Comparison of ENCODE assay signal across 9 cellular contexts in genomic region chr16:71230122-71230845, GRCh38. TPM values are rescaled to one million over a fixed set of nuclear protein-coding genes. Genes with fewer than 3 reads are reported as not detected.
DNase-seq lines count a peak whose midpoint lies in the region; ATAC-seq lines count a peak whose summit lies in the region.
"Had no signal": no experiment of that assay in that cellular context is flagged by ENCODE, and none has a peak within 500 bp of the region (broad histone marks: within the 10 kb centered on the region; RNA-seq: fewer than 3 reads in every experiment).

HYDIN (minus strand) TSS chr16:71230722; CDS start chr16:71186895, 43,827 bp downstream.

- H3K36me3 Mint-ChIP-seq in activated T-helper 17 cell treated with anti-CD3 and anti-CD28 coated beads, Interleukin-2, amount 50 U/mL, for 72 hours (ENCODE audit: low read depth), result no peaks in the 10 kb centered on the region

- H3K27ac Mint-ChIP-seq in activated T-helper 17 cell treated with anti-CD3 and anti-CD28 coated beads, Interleukin-2, amount 50 U/mL, for 72 hours, result no peak within 1 kb of the TSS

- peaks cover 20% of the 10 kb centered on the region for H3K9me3 Mint-ChIP-seq in activated T-helper 17 cell treated with anti-CD3 and anti-CD28 coated beads, Interleukin-2, amount 50 U/mL, for 72 hours

- no peaks in the 10 kb centered on the region for H3K4me1 Mint-ChIP-seq in activated T-helper 17 cell treated with anti-CD3 and anti-CD28 coated beads, Interleukin-2, amount 50 U/mL, for 72 hours

- H3K27me3 Mint-ChIP-seq in activated T-helper 17 cell treated with anti-CD3 and anti-CD28 coated beads, Interleukin-2, amount 50 U/mL, for 72 hours, result peaks cover 32% of the 10 kb centered on the region

- no peak within 1 kb of the TSS for H3K4me3 Mint-ChIP-seq in activated T-helper 17 cell treated with anti-CD3 and anti-CD28 coated beads, Interleukin-2, amount 50 U/mL, for 72 hours

- DNase-seq in DMS79 (lab: John Stamatoyannopoulos, UW), result peak; percentile 38
- DNase-seq in NCI-H1417 treated with DMSO at 0.1 percent for 48 hours (lab: John Stamatoyannopoulos, UW), result peak; percentile 38
- peak; percentile 20 for DNase-seq in amniotic epithelial cell (ENCODE audit: low read depth)
- peak; percentile 97 for DNase-seq in iPS-NIHi11 (ENCODE audit: low spot score)
- peak; percentile 1 to 19 for DNase-seq in stimulated activated CD8-positive, alpha-beta memory T cell treated with anti-CD3 and anti-CD28 coated beads, Interleukin-2, amount 100 ng/mL, for 48 hours (ENCODE audit: low read depth in 2 of 2)
- DNase-seq in activated gamma-delta T cell (lab: John Stamatoyannopoulos, UW), result no peak

- ATAC-seq in HG03039 (IDR thresholded peaks at IDR 0.05; ENCODE audit: unreplicated experiment), result no peak
- ATAC-seq in activated T-helper 17 cell treated with anti-CD3 and anti-CD28 coated beads, Interleukin-2, amount 50 U/mL, for 72 hours (replicated peaks), result no peak
- ATAC-seq: heart left ventricle had no signal

RNA-seq across cellular contexts. Expression of gene HYDIN, which starts in this region (rescaled TPM):
- total RNA-seq in activated T-helper 17 cell treated with anti-CD3 and anti-CD28 coated beads, Interleukin-2, amount 50 U/mL, for 72 hours, result under 1 TPM in 1 of 2 donors, not detected in 1; 0.40 TPM
